ENCODE assay signal across 25 cellular contexts in genomic region chr2:183780072-183780471, GRCh38.
"Had no signal": no experiment of that assay in that cellular context is flagged by ENCODE, and none has a peak within 500 bp of the region (broad histone marks: within the 10 kb centered on the region; RNA-seq: fewer than 3 reads in every experiment).

No MANE protein-coding gene starts in this region.

- H3K27ac ChIP-seq: colonic mucosa, coronary artery, dorsolateral prefrontal cortex, epithelial cell of prostate, esophagus muscularis mucosa, esophagus squamous epithelium, foreskin keratinocyte, gastrocnemius medialis, gastroesophageal sphincter, heart left ventricle, heart right ventricle, hepatocyte had no signal

- H3K4me3 ChIP-seq: colonic mucosa, coronary artery, dorsolateral prefrontal cortex, esophagus muscularis mucosa, esophagus squamous epithelium, gastrocnemius medialis, gastroesophageal sphincter, heart left ventricle, heart right ventricle, hepatocyte had no signal

- H3K79me2 ChIP-seq: hepatocyte had no signal

- H3K9me3 ChIP-seq: colonic mucosa, esophagus muscularis mucosa, esophagus squamous epithelium, gastrocnemius medialis, gastroesophageal sphincter had no signal

- DNase-seq: colonic mucosa; cortex of kidney; dermis blood vessel endothelial cell; dorsolateral prefrontal cortex; effector CD4-positive, alpha-beta T cell; effector CD8-positive, alpha-beta T cell; effector memory CD4-positive, alpha-beta T cell; effector memory CD8-positive, alpha-beta T cell; endodermal cell; erythroblast; esophagus squamous epithelium; foreskin fibroblast; foreskin keratinocyte; foreskin melanocyte; gastrocnemius medialis; glutamatergic neuron; head of caudate nucleus; heart left ventricle; heart right ventricle had no signal

- H3K4me2 ChIP-seq: hepatocyte had no signal

- ATAC-seq: effector memory CD8-positive, alpha-beta T cell; esophagus mucosa; foreskin keratinocyte; gastrocnemius medialis; gastroesophageal sphincter; heart left ventricle; heart right ventricle had no signal

- H3K27me3 ChIP-seq: colonic mucosa, dorsolateral prefrontal cortex, esophagus muscularis mucosa, esophagus squamous epithelium, foreskin keratinocyte, gastrocnemius medialis, gastroesophageal sphincter, heart left ventricle, heart right ventricle, hepatocyte had no signal

- H2AFZ ChIP-seq: hepatocyte had no signal

- H3K36me3 ChIP-seq: colonic mucosa, esophagus muscularis mucosa, esophagus squamous epithelium, gastrocnemius medialis, gastroesophageal sphincter, heart left ventricle, heart right ventricle had no signal

- H3K4me1 ChIP-seq: colonic mucosa, esophagus muscularis mucosa, esophagus squamous epithelium, foreskin keratinocyte, gastrocnemius medialis, gastroesophageal sphincter, heart left ventricle, heart right ventricle had no signal
